Comparison of ENCODE assay signal across 1 cellular context in the genomic region with DNA sequence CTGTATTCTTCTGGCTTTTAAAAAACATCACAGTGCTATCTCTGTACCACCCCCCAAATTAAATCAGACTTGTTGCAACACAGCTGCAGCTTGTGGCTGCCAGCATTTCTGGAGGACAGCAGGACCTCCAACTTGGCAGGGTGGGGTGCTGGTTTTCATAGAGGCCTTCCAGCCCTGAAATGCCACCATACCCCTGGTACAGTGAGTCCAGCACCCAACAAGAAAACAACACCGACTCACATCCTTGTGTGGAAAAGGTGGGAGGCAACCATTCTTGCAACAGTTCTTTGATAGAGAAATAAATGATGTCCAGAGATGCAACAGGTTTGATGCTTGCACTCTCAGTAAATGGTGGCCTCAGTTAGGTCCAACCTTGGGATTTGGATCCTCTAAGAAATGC.
TF ChIP-seq lines count a peak whose summit lies in the region.

No MANE protein-coding gene starts in this region.

TF ChIP-seq in SK-N-SH treated with all-trans-retinoic acid at 6 μM for 48 hours, 23 proteins besides CTCF, POLR2A, EP300 and RAD21 (continued from another document):
- TF ChIP-seq ZFP3 (CRISPR knock-in tag; IDR thresholded peaks at IDR 0.05): no peak
- no peak for TF ChIP-seq ZFP30 (CRISPR knock-in tag; IDR thresholded peaks at IDR 0.05)
- no peak for TF ChIP-seq ISL1 (CRISPR knock-in tag; IDR thresholded peaks at IDR 0.05)
- TF ChIP-seq OSR1 (CRISPR knock-in tag; IDR thresholded peaks at IDR 0.05): no peak
- no peak for TF ChIP-seq ZC3H10 (CRISPR knock-in tag; IDR thresholded peaks at IDR 0.05)
